ENCODE assay signal across 10 cellular contexts in the genomic region with DNA sequence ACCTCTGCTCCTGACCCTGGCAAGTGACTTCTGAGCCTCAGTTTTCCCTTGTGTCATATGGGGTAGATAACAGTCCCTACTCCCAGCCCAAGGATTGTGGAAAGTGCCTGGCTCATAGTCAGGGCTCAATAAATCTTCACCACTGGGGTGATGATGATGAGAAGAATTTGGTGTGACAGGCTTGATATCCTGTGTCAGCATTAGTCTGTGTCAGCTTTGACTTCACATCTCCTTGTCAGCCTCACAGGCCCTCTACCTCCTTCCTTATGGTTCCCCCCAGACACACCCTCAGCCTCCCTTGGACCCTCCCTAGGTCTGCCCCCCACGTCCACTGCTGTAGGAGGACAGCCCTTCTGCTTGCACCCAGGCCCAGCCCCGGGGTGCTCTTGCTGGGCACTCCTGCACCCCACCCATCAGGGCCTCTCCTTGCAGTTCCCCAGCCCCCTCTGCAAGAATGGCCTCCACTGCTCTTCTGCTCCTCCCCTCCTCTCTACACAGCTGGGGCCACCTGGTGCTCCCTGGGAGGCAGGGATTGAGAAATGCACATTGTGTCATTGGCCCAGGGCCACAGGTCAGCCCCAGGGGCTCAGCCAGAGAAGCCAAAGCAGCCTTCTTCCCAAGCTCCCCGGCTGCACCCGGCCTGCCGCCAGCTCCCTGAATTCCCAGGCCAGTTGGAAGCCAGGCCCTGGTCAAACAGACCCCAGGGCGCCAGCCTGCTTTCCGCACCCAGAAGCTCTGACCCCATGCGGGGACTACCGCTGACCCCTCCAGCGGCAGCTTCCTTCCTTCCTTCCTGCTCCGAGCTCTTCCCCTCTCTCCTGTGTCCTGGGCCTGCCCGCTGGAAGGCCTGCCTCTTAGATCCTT. TPM values are rescaled to one million over a fixed set of nuclear protein-coding genes. Genes with fewer than 3 reads are reported as not detected.
A peak's percentile ranks its signal among the peaks of the same experiment; 100 is the strongest.
DNase-seq lines count a peak whose midpoint lies in the region; ATAC-seq, FAIRE-seq and TF ChIP-seq lines count a peak whose summit lies in the region.
"Had no signal": no experiment of that assay in that cellular context is flagged by ENCODE, and none has a peak within 500 bp of the region (broad histone marks: within the 10 kb centered on the region; RNA-seq: fewer than 3 reads in every experiment).

No MANE protein-coding gene starts in this region.

- peaks cover 0 to 3% of the 10 kb centered on the region in 2 donors for H3K36me3 ChIP-seq in kidney (ENCODE audit: control insufficient read depth in 1 of 2, insufficient read depth in 2 of 2, low read length in 2 of 2)

- DNase-seq in HuH-7.5 (ENCODE audit: low spot score) = peak; percentile 99
- DNase-seq in brain pericyte (ENCODE audit: low read depth, low spot score) = peak; percentile 53
- peak; percentile 93 for DNase-seq in kidney
- peak; percentile 53 for DNase-seq in smooth muscle cell of the brain vasculature (ENCODE audit: low read depth, low spot score)
- no peak for DNase-seq in activated T-cell treated with anti-CD3 and anti-CD28 coated beads for 4 hours
- no peak for DNase-seq in NCI-H345 treated with DMSO at 0.1 percent for 48 hours (lab: John Stamatoyannopoulos, UW; ENCODE audit: unreplicated experiment)
- DNase-seq: DND-41, NCI-H1436 had no signal

- intact Hi-C loops in kidney (cut with DNase I) = no loop called here

- peaks cover 4 to 28% of the 10 kb centered on the region in 2 donors for H3K4me1 ChIP-seq in kidney (ENCODE audit: control insufficient read depth in 1 of 2, insufficient read depth in 1 of 2, low read depth in 1 of 2, low read length in 2 of 2)

- H3K9me3 ChIP-seq in kidney (ENCODE audit: control insufficient read depth in 1 of 2, low read length in 2 of 2) = no peaks in the 10 kb centered on the region

- TF ChIP-seq CTCF in kidney (IDR thresholded peaks at IDR 0.05; ENCODE audit: borderline replicate concordance, extremely low read depth, insufficient read depth) = no peak

- peak overlapping the region in 1 of 2 donors; percentile 41 for H3K27ac ChIP-seq in kidney (ENCODE audit: low read depth in 2 of 2, low read length in 2 of 2)

- H3K4me3 ChIP-seq in kidney (ENCODE audit: low read length in 2 of 2) = no peak overlapping the region

- ATAC-seq in GM18517 (IDR thresholded peaks at IDR 0.05; ENCODE audit: unreplicated experiment) = no peak
- ATAC-seq in GM21825 (IDR thresholded peaks at IDR 0.05; ENCODE audit: unreplicated experiment) = no peak

- H3K9ac ChIP-seq in kidney (ENCODE audit: low read length in 2 of 2) = no peak overlapping the region

- FAIRE-seq in kidney (lab: Jason Lieb, UNC) = no peak

RNA-seq across cellular contexts. Expression of gene FGFR4, which starts 7.7 kb away (rescaled TPM):
- 72.6 TPM for total RNA-seq in kidney
- 50.2 TPM for polyA plus RNA-seq in kidney (ENCODE audit: insufficient read depth, low read depth, low replicate concordance)

RNA-seq across cellular contexts. Expression of gene NSD1, which starts 39.1 kb away (rescaled TPM):
- total RNA-seq in kidney = 99.1 TPM
- polyA plus RNA-seq in kidney (ENCODE audit: insufficient read depth, low read depth, low replicate concordance) = 6.0 TPM

Comparison
In these comparisons a context has a peak if more than half of its experiments do, and no peak if none do; other contexts are left out.
1. DNase-seq: peak in HuH-7.5 (single experiment), brain pericyte (single experiment), kidney (single experiment) and smooth muscle cell of the brain vasculature (single experiment); none in activated T-cell treated with anti-CD3 and anti-CD28 coated beads for 4 hours (single experiment) and NCI-H345 treated with DMSO at 0.1 percent for 48 hours (single experiment).